Comparison of ENCODE assay signal across 20 cellular contexts in genomic region chr6:97095466-97095865, GRCh38.
DNase-seq lines count a peak whose midpoint lies in the region; ATAC-seq, FAIRE-seq and TF ChIP-seq lines count a peak whose summit lies in the region.
"Had no signal": no experiment of that assay in that cellular context is flagged by ENCODE, and none has a peak within 500 bp of the region (broad histone marks: within the 10 kb centered on the region; RNA-seq: fewer than 3 reads in every experiment).

No MANE protein-coding gene starts in this region.

- DNase-seq in ELF-1 (ENCODE audit: low read depth, low spot score) (peak; percentile 38), M059J (ENCODE audit: low read depth) (peak; percentile 1), GM12878 (ENCODE audit: low read depth, low spot score) (no peak), kidney tubule cell (ENCODE audit: low spot score) (peak; percentile 31), upper lobe of right lung (no peak), OCI-LY7 (ENCODE audit: low spot score) (no peak)
- DNase-seq in CD4-positive, alpha-beta memory T cell = no peak
- DNase-seq: C1 segment of cervical spinal cord, DMS79, GDM1, GOT3, NCI-H1105, NCI-H510A treated with DMSO at 0.1 percent for 48 hours, NCI-H82, Right ventricle myocardium superior had no signal

- TF ChIP-seq POLR2A in GM12878 (IDR thresholded peaks at IDR 0.05; ENCODE audit: low read depth, low read length) = no peak

- H3K4me3 Mint-ChIP-seq in CD4-positive, alpha-beta memory T cell = no peak overlapping the region

- H3K4me1 Mint-ChIP-seq in CD4-positive, alpha-beta memory T cell = peaks cover 4 to 8% (median 7%) of the 10 kb centered on the region in 4 donors

- H3K9ac ChIP-seq in GM12878 (ENCODE audit: control insufficient read depth, insufficient read depth, low read length) = no peak overlapping the region

- no peaks in the 10 kb centered on the region for H3K4me1 ChIP-seq in GM12878 (ENCODE audit: control insufficient read depth, insufficient read depth, low read length)
- H3K4me1 ChIP-seq in upper lobe of right lung = no peaks in the 10 kb centered on the region
- H3K4me1 ChIP-seq in OCI-LY7 (ENCODE audit: insufficient read depth, low read length, poor library complexity, severe bottlenecking) = no peaks in the 10 kb centered on the region
- H3K4me1 ChIP-seq in CD4-positive, alpha-beta memory T cell (ENCODE audit: insufficient read depth, low read length) = no peaks in the 10 kb centered on the region

- H3K36me3 Mint-ChIP-seq in CD4-positive, alpha-beta memory T cell = peaks cover 0 to 1% of the 10 kb centered on the region in 2 donors

- H2AFZ ChIP-seq in GM12878 (ENCODE audit: control insufficient read depth, low read depth, low read length) (no peak overlapping the region), OCI-LY7 (ENCODE audit: low read length) (no peak overlapping the region)

- H3K4me2 ChIP-seq in GM12878 (ENCODE audit: control insufficient read depth, insufficient read depth) (no peak overlapping the region), OCI-LY7 (ENCODE audit: low read length) (no peak overlapping the region)

- FAIRE-seq in GM12878 (lab: Jason Lieb, UNC) = peak; percentile 52
- FAIRE-seq: GM19239, RCC 7860 had no signal

- intact Hi-C loops in GM12878 (cut with micrococcal nuclease; ENCODE audit: unreplicated experiment) = no loop called here
- intact Hi-C loops in upper lobe of right lung (cut with DNase I) = no loop called here
- intact Hi-C loops in OCI-LY7 (cut with micrococcal nuclease; ENCODE audit: unreplicated experiment) = no loop called here
- intact Hi-C loops in CD4-positive, alpha-beta memory T cell (cut with micrococcal nuclease) = no loop called here

- WGBS in GM12878 (ENCODE audit: insufficient coverage, insufficient replicate concordance, low lambda C conversion rate, missing lambda C conversion rate) = 43% methylated on average over 3 of the region's 3 CpGs

- H3K4me3 ChIP-seq in GM12878 (no peak overlapping the region), upper lobe of right lung (no peak overlapping the region), OCI-LY7 (ENCODE audit: low read depth, low read length, poor library complexity, severe bottlenecking) (no peak overlapping the region)
- no peak overlapping the region for H3K4me3 ChIP-seq in CD4-positive, alpha-beta memory T cell (ENCODE audit: low read length in 2 of 2)
- H3K4me3 ChIP-seq: SK-N-MC had no signal

- SMC1A ChIA-PET in GM12878 (lab: Charles Lee; ENCODE audit: uncharacterized antibody, unreplicated experiment) = interaction anchor here (0.7 to 1.3 kb wide), 3 partner anchors 18 to 37 kb away, joined by 3 read pairs; no protein-coding TSS in a partner anchor

- H3K27me3 ChIP-seq in GM12878 (replicated peaks in 1 of 2; ENCODE audit: control insufficient read depth in 2 of 2, insufficient read depth in 2 of 2, low read length in 1 of 2) (no peaks in the 10 kb centered on the region; a peak in 1 of 4 replicates), upper lobe of right lung (no peaks in the 10 kb centered on the region)
- no peaks in the 10 kb centered on the region for H3K27me3 ChIP-seq in CD4-positive, alpha-beta memory T cell (ENCODE audit: insufficient read depth, low read length)

- POLR2A ChIA-PET in GM12878 (lab: Charles Lee) = no interaction called here
- POLR2A ChIA-PET in OCI-LY7 (lab: Charles Lee) = interaction anchor here (1.1 kb wide), 1 partner anchor 16 kb away, joined by 5 read pairs; no protein-coding TSS in a partner anchor
- POLR2A ChIA-PET in CD4-positive, alpha-beta memory T cell (lab: Charles Lee; ENCODE audit: partially characterized antibody) = no interaction called here

- H3K79me2 ChIP-seq in GM12878 (ENCODE audit: control insufficient read depth, insufficient read depth, low read length) = no peaks in the 10 kb centered on the region
- H3K79me2 ChIP-seq in OCI-LY7 (ENCODE audit: insufficient read depth, low read depth, low read length) = no peaks in the 10 kb centered on the region

- no peaks in the 10 kb centered on the region for H3K36me3 ChIP-seq in GM12878 (ENCODE audit: control insufficient read depth in 2 of 2, insufficient read depth in 2 of 2, low read length in 1 of 2)
- no peaks in the 10 kb centered on the region for H3K36me3 ChIP-seq in upper lobe of right lung
- H3K36me3 ChIP-seq in OCI-LY7 (ENCODE audit: insufficient read depth, low read length) = no peaks in the 10 kb centered on the region
- no peaks in the 10 kb centered on the region for H3K36me3 ChIP-seq in CD4-positive, alpha-beta memory T cell (ENCODE audit: insufficient read depth, low read length)

- RAD21 ChIA-PET in GM12878 (lab: Charles Lee; ENCODE audit: unreplicated experiment) = no interaction called here

- no peak overlapping the region for H3K27ac Mint-ChIP-seq in CD4-positive, alpha-beta memory T cell

- peaks cover 0 to 1% of the 10 kb centered on the region in 2 donors for H3K27me3 Mint-ChIP-seq in CD4-positive, alpha-beta memory T cell

- no peak for TF ChIP-seq EP300 in GM12878 (IDR thresholded peaks at IDR 0.05; ENCODE audit: borderline replicate concordance in 1 of 2, control insufficient read depth in 1 of 2, low read depth in 2 of 2, low read length in 2 of 2)

- H3K9me3 Mint-ChIP-seq in CD4-positive, alpha-beta memory T cell = no peaks in the 10 kb centered on the region

- CTCF ChIA-PET in GM12878 (lab: Yijun Ruan, JAX) = interaction anchor here (1.2 kb wide), 1 partner anchor 9 kb away, joined by 3 read pairs; no protein-coding TSS in a partner anchor
- CTCF ChIA-PET in OCI-LY7 (lab: Charles Lee; ENCODE audit: unreplicated experiment) = no interaction called here
- CTCF ChIA-PET in CD4-positive, alpha-beta memory T cell (lab: Charles Lee; ENCODE audit: partially characterized antibody) = no interaction called here

- no peaks in the 10 kb centered on the region for H3K9me3 ChIP-seq in GM12878 (replicated peaks; ENCODE audit: control insufficient read depth, insufficient read depth, low read length)
- no peaks in the 10 kb centered on the region for H3K9me3 ChIP-seq in upper lobe of right lung
- H3K9me3 ChIP-seq in OCI-LY7 (ENCODE audit: low read length) = no peaks in the 10 kb centered on the region
- H3K9me3 ChIP-seq in CD4-positive, alpha-beta memory T cell (ENCODE audit: control insufficient read depth in 1 of 2, low read length in 2 of 2) = no peaks in the 10 kb centered on the region

- H4K20me1 ChIP-seq in GM12878 (ENCODE audit: control insufficient read depth, insufficient read depth) (no peaks in the 10 kb centered on the region), OCI-LY7 (ENCODE audit: insufficient read depth, low read length) (no peaks in the 10 kb centered on the region)

- TF ChIP-seq CTCF in GM12878 (IDR thresholded peaks at IDR 0.05 in 2 of 3, conservative IDR thresholded peaks at IDR 0.05 in 1 of 3; ENCODE audit: control insufficient read depth in 2 of 3, extremely low read depth in 1 of 3, insufficient read depth in 1 of 3, low read depth in 3 of 3, low read length in 3 of 3) (no peak), upper lobe of right lung (IDR thresholded peaks at IDR 0.05) (no peak), OCI-LY7 (conservative IDR thresholded peaks at IDR 0.05; ENCODE audit: low read length) (no peak)

- no peaks in the 10 kb centered on the region for H3K9me2 ChIP-seq in OCI-LY7 (ENCODE audit: insufficient read depth, low read length)

- BruUV-seq in GM12878 (replicated peaks; lab: Mats Ljungman, UMichigan) (no TSS peak), OCI-LY7 (replicated peaks; lab: Mats Ljungman, UMichigan) (no TSS peak)

- TF ChIP-seq RAD21 in GM12878 (IDR thresholded peaks at IDR 0.05; ENCODE audit: insufficient read depth, low read depth, low read length) = no peak

- ATAC-seq in GM12878 (no peak), GM21526 (IDR thresholded peaks at IDR 0.05; ENCODE audit: low FRiP score, unreplicated experiment) (no peak), upper lobe of right lung (no peak)
- ATAC-seq: HCT116 had no signal

- in situ Hi-C loops in GM12878 (cut with MboI) = no loop called here

- no peak overlapping the region for H3K27ac ChIP-seq in GM12878 (ENCODE audit: control insufficient read depth, insufficient read depth)
- no peak overlapping the region for H3K27ac ChIP-seq in upper lobe of right lung
- H3K27ac ChIP-seq in OCI-LY7 (ENCODE audit: low read depth, low read length, poor library complexity, severe bottlenecking) = no peak overlapping the region
- no peak overlapping the region for H3K27ac ChIP-seq in CD4-positive, alpha-beta memory T cell (ENCODE audit: low read depth, low read length)
- H3K27ac ChIP-seq: SK-N-MC had no signal

TF ChIP-seq in GM12878, 131 proteins besides CTCF, POLR2A, EP300 and RAD21 (continues in another document):
- TF ChIP-seq HCFC1 (IDR thresholded peaks at IDR 0.05; ENCODE audit: low read length) (no peak), MTA3 (IDR thresholded peaks at IDR 0.05; ENCODE audit: borderline replicate concordance, low read length) (no peak), ASH2L (IDR thresholded peaks at IDR 0.05; ENCODE audit: borderline replicate concordance, low read depth) (no peak), TCF7 (IDR thresholded peaks at IDR 0.05; ENCODE audit: borderline replicate concordance) (no peak), RELA (IDR thresholded peaks at IDR 0.05; ENCODE audit: borderline replicate concordance, partially characterized antibody) (no peak), SMAD5 (IDR thresholded peaks at IDR 0.05; ENCODE audit: low read depth) (no peak), HDAC6 (IDR thresholded peaks at IDR 0.05; ENCODE audit: unreplicated experiment) (no peak), CHD4 (IDR thresholded peaks at IDR 0.05) (no peak)

Comparison
In these comparisons a context has a peak if more than half of its experiments do, and no peak if none do; other contexts are left out.
1. DNase-seq: peak in ELF-1 (single experiment), M059J (single experiment) and kidney tubule cell (single experiment); none in GM12878 (single experiment), upper lobe of right lung (single experiment), OCI-LY7 (single experiment) and CD4-positive, alpha-beta memory T cell (0 of 5).